1 cellular context compared by ENCODE assay signal in the genomic region with DNA sequence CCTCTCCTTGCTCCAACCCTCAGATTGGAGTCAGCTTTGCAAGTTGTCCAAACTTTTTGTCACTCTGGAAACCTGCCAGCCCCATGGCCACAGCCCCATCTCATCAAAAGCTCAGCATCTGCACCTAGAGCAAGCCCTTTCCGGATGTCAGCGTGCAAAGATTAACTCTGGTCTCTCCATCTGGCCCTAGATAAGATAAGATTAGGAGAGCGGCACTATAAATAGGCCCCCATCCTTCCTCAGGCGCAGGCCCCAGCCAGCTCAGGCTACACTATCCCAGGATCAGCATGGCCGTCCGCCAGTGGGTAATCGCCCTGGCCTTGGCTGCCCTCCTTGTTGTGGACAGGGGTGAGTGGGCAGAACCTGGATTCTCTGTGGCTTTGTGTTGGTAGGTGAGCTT.
A peak's percentile ranks its signal among the peaks of the same experiment; 100 is the strongest.
TF ChIP-seq lines count a peak whose summit lies in the region.

A gene with protein sequence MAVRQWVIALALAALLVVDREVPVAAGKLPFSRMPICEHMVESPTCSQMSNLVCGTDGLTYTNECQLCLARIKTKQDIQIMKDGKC (plus strand): TSS at position 246 of the 400 bp plus-strand sequence. CDS start 42 bp downstream, at position 288.

TF ChIP-seq in K562, 482 proteins besides CTCF, POLR2A, EP300 and RAD21 (continued from another document and continues in another):
- TF ChIP-seq, protein P1, sequence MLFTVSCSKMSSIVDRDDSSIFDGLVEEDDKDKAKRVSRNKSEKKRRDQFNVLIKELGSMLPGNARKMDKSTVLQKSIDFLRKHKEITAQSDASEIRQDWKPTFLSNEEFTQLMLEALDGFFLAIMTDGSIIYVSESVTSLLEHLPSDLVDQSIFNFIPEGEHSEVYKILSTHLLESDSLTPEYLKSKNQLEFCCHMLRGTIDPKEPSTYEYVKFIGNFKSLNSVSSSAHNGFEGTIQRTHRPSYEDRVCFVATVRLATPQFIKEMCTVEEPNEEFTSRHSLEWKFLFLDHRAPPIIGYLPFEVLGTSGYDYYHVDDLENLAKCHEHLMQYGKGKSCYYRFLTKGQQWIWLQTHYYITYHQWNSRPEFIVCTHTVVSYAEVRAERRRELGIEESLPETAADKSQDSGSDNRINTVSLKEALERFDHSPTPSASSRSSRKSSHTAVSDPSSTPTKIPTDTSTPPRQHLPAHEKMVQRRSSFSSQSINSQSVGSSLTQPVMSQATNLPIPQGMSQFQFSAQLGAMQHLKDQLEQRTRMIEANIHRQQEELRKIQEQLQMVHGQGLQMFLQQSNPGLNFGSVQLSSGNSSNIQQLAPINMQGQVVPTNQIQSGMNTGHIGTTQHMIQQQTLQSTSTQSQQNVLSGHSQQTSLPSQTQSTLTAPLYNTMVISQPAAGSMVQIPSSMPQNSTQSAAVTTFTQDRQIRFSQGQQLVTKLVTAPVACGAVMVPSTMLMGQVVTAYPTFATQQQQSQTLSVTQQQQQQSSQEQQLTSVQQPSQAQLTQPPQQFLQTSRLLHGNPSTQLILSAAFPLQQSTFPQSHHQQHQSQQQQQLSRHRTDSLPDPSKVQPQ (CRISPR knock-in tag; IDR thresholded peaks at IDR 0.05; ENCODE audit: borderline replicate concordance) = no peak
- TF ChIP-seq, protein P2, sequence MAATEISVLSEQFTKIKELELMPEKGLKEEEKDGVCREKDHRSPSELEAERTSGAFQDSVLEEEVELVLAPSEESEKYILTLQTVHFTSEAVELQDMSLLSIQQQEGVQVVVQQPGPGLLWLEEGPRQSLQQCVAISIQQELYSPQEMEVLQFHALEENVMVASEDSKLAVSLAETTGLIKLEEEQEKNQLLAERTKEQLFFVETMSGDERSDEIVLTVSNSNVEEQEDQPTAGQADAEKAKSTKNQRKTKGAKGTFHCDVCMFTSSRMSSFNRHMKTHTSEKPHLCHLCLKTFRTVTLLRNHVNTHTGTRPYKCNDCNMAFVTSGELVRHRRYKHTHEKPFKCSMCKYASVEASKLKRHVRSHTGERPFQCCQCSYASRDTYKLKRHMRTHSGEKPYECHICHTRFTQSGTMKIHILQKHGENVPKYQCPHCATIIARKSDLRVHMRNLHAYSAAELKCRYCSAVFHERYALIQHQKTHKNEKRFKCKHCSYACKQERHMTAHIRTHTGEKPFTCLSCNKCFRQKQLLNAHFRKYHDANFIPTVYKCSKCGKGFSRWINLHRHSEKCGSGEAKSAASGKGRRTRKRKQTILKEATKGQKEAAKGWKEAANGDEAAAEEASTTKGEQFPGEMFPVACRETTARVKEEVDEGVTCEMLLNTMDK (IDR thresholded peaks at IDR 0.05; ENCODE audit: borderline replicate concordance, insufficient read depth, low read depth, low read length, poor library complexity, severe bottlenecking) = no peak
- 0 out of 2 replicates have a peak, but pooled peaks have one; percentile 62 for TF ChIP-seq ZBED1 (IDR thresholded peaks at IDR 0.05)
- TF ChIP-seq CC2D1A (IDR thresholded peaks at IDR 0.05) = peak; percentile 79; the same call in 1 of the 2 replicates
- TF ChIP-seq KAT8 (IDR thresholded peaks at IDR 0.05; ENCODE audit: low read depth) = no peak
- TF ChIP-seq SNIP1 (IDR thresholded peaks at IDR 0.05; ENCODE audit: low read depth) = no peak
- no peak for TF ChIP-seq FOXJ3 (CRISPR knock-in tag; IDR thresholded peaks at IDR 0.05)
- TF ChIP-seq, protein P3, sequence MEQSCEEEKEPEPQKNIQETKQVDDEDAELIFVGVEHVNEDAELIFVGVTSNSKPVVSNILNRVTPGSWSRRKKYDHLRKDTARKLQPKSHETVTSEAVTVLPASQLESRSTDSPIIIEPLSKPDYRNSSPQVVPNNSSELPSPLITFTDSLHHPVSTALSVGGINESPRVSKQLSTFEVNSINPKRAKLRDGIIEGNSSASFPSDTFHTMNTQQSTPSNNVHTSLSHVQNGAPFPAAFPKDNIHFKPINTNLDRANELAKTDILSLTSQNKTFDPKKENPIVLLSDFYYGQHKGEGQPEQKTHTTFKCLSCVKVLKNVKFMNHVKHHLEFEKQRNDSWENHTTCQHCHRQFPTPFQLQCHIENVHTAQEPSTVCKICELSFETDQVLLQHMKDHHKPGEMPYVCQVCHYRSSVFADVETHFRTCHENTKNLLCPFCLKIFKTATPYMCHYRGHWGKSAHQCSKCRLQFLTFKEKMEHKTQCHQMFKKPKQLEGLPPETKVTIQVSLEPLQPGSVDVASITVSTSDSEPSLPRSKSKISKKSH (CRISPR knock-in tag; IDR thresholded peaks at IDR 0.05) = no peak
- peak; percentile 50 for TF ChIP-seq ZFX (CRISPR knock-in tag; IDR thresholded peaks at IDR 0.05)
- no peak for TF ChIP-seq KLF1 (tag; IDR thresholded peaks at IDR 0.05)
- TF ChIP-seq, protein P4, sequence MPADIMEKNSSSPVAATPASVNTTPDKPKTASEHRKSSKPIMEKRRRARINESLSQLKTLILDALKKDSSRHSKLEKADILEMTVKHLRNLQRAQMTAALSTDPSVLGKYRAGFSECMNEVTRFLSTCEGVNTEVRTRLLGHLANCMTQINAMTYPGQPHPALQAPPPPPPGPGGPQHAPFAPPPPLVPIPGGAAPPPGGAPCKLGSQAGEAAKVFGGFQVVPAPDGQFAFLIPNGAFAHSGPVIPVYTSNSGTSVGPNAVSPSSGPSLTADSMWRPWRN (IDR thresholded peaks at IDR 0.05; ENCODE audit: low read depth) = peak; percentile 89
- TF ChIP-seq MEIS2 (IDR thresholded peaks at IDR 0.05; ENCODE audit: partially characterized antibody) = peak; percentile 78
- no peak for TF ChIP-seq OTX1 (CRISPR knock-in tag; IDR thresholded peaks at IDR 0.05)
- no peak for TF ChIP-seq BMI1 (IDR thresholded peaks at IDR 0.05; ENCODE audit: low read length)
- TF ChIP-seq CTBP1 (IDR thresholded peaks at IDR 0.05; ENCODE audit: borderline replicate concordance) = peak; percentile 99
- TF ChIP-seq HMGN3 (IDR thresholded peaks at IDR 0.05; ENCODE audit: borderline replicate concordance, extremely low read depth, insufficient read length, low read depth, low read length) = peak; percentile 83
- no peak for TF ChIP-seq DDX20 (tag; IDR thresholded peaks at IDR 0.05; ENCODE audit: low read depth)
- TF ChIP-seq GATAD2A (IDR thresholded peaks at IDR 0.05) = peak; percentile 95; the same call in 1 of the 2 replicates
- no peak for TF ChIP-seq ZNF3 (CRISPR knock-in tag; IDR thresholded peaks at IDR 0.05)
- peak; percentile 99 for TF ChIP-seq MEF2D (tag; conservative IDR thresholded peaks at IDR 0.05; ENCODE audit: low read depth)
- no peak for TF ChIP-seq NR2F6 (CRISPR knock-in tag; IDR thresholded peaks at IDR 0.05)
- TF ChIP-seq TAL1 (IDR thresholded peaks at IDR 0.05) = peak; percentile 96
- TF ChIP-seq TEAD2 (tag; IDR thresholded peaks at IDR 0.05) = 0 out of 2 replicates have a peak, but pooled peaks have one; percentile 30
- peak; percentile 94 for TF ChIP-seq SMARCA4 (IDR thresholded peaks at IDR 0.05)
- TF ChIP-seq ZNF316 (IDR thresholded peaks at IDR 0.05) = no peak
- no peak for TF ChIP-seq FOXA1 (IDR thresholded peaks at IDR 0.05; ENCODE audit: borderline replicate concordance)
- TF ChIP-seq CEBPB (tag; IDR thresholded peaks at IDR 0.05) = no peak
- TF ChIP-seq, protein P5, sequence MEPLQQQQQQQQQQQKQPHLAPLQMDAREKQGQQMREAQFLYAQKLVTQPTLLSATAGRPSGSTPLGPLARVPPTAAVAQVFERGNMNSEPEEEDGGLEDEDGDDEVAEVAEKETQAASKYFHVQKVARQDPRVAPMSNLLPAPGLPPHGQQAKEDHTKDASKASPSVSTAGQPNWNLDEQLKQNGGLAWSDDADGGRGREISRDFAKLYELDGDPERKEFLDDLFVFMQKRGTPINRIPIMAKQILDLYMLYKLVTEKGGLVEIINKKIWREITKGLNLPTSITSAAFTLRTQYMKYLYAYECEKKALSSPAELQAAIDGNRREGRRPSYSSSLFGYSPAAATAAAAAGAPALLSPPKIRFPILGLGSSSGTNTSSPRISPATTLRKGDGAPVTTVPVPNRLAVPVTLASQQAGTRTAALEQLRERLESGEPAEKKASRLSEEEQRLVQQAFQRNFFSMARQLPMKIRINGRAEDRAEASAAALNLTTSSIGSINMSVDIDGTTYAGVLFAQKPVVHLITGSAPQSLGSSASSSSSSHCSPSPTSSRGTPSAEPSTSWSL (CRISPR knock-in tag; IDR thresholded peaks at IDR 0.05; ENCODE audit: borderline replicate concordance) = no peak
- TF ChIP-seq, protein P6, sequence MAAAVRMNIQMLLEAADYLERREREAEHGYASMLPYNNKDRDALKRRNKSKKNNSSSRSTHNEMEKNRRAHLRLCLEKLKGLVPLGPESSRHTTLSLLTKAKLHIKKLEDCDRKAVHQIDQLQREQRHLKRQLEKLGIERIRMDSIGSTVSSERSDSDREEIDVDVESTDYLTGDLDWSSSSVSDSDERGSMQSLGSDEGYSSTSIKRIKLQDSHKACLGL (CRISPR knock-in tag; IDR thresholded peaks at IDR 0.05; ENCODE audit: borderline replicate concordance, poor library complexity, severe bottlenecking) = no peak
- no peak for TF ChIP-seq XRCC3 (IDR thresholded peaks at IDR 0.05)
- no peak for TF ChIP-seq PHF8 (IDR thresholded peaks at IDR 0.05; ENCODE audit: borderline replicate concordance, low read length)
- TF ChIP-seq, protein P7, sequence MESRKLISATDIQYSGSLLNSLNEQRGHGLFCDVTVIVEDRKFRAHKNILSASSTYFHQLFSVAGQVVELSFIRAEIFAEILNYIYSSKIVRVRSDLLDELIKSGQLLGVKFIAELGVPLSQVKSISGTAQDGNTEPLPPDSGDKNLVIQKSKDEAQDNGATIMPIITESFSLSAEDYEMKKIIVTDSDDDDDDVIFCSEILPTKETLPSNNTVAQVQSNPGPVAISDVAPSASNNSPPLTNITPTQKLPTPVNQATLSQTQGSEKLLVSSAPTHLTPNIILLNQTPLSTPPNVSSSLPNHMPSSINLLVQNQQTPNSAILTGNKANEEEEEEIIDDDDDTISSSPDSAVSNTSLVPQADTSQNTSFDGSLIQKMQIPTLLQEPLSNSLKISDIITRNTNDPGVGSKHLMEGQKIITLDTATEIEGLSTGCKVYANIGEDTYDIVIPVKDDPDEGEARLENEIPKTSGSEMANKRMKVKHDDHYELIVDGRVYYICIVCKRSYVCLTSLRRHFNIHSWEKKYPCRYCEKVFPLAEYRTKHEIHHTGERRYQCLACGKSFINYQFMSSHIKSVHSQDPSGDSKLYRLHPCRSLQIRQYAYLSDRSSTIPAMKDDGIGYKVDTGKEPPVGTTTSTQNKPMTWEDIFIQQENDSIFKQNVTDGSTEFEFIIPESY (CRISPR knock-in tag; IDR thresholded peaks at IDR 0.05) = no peak
- TF ChIP-seq ZC3H11A (IDR thresholded peaks at IDR 0.05; ENCODE audit: low read depth, low read length) = no peak
- no peak; the same call in 1 of the 2 replicates for TF ChIP-seq ZKSCAN8 (CRISPR knock-in tag; IDR thresholded peaks at IDR 0.05)
- TF ChIP-seq SMARCC2 (IDR thresholded peaks at IDR 0.05; ENCODE audit: low read depth) = peak; percentile 88
- no peak for TF ChIP-seq BRF1 (IDR thresholded peaks at IDR 0.05; ENCODE audit: borderline replicate concordance, extremely low read depth, insufficient read length)
- TF ChIP-seq, protein P8, sequence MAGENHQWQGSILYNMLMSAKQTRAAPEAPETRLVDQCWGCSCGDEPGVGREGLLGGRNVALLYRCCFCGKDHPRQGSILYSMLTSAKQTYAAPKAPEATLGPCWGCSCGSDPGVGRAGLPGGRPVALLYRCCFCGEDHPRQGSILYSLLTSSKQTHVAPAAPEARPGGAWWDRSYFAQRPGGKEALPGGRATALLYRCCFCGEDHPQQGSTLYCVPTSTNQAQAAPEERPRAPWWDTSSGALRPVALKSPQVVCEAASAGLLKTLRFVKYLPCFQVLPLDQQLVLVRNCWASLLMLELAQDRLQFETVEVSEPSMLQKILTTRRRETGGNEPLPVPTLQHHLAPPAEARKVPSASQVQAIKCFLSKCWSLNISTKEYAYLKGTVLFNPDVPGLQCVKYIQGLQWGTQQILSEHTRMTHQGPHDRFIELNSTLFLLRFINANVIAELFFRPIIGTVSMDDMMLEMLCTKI (IDR thresholded peaks at IDR 0.05; ENCODE audit: partially characterized antibody) = no peak
- TF ChIP-seq, protein P9, sequence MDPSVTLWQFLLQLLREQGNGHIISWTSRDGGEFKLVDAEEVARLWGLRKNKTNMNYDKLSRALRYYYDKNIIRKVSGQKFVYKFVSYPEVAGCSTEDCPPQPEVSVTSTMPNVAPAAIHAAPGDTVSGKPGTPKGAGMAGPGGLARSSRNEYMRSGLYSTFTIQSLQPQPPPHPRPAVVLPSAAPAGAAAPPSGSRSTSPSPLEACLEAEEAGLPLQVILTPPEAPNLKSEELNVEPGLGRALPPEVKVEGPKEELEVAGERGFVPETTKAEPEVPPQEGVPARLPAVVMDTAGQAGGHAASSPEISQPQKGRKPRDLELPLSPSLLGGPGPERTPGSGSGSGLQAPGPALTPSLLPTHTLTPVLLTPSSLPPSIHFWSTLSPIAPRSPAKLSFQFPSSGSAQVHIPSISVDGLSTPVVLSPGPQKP (CRISPR knock-in tag; IDR thresholded peaks at IDR 0.05) = no peak
- peak; percentile 89; the same call in 1 of the 2 replicates for TF ChIP-seq ZNF766 (CRISPR knock-in tag; conservative IDR thresholded peaks at IDR 0.05)
- TF ChIP-seq, protein P10, sequence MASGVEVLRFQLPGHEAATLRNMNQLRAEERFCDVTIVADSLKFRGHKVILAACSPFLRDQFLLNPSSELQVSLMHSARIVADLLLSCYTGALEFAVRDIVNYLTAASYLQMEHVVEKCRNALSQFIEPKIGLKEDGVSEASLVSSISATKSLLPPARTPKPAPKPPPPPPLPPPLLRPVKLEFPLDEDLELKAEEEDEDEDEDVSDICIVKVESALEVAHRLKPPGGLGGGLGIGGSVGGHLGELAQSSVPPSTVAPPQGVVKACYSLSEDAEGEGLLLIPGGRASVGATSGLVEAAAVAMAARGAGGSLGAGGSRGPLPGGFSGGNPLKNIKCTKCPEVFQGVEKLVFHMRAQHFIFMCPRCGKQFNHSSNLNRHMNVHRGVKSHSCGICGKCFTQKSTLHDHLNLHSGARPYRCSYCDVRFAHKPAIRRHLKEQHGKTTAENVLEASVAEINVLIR (CRISPR knock-in tag; IDR thresholded peaks at IDR 0.05) = no peak
- TF ChIP-seq ZNF586 (CRISPR knock-in tag; conservative IDR thresholded peaks at IDR 0.05) = no peak
- peak in 1 of 2 experiments; percentile 88; a peak in 2 of 4 replicates for TF ChIP-seq ARNT (IDR thresholded peaks at IDR 0.05)
- no peak for TF ChIP-seq ZFPM2 (CRISPR knock-in tag; IDR thresholded peaks at IDR 0.05)
- TF ChIP-seq HDAC1 (IDR thresholded peaks at IDR 0.05) = peak; percentile 63 to 87; a peak in 3 of 4 replicates
- TF ChIP-seq HNRNPLL (IDR thresholded peaks at IDR 0.05; ENCODE audit: low read depth, low read length, poor library complexity, severe bottlenecking) = no peak
- TF ChIP-seq XRCC4 (IDR thresholded peaks at IDR 0.05; ENCODE audit: extremely low read depth, insufficient read depth, insufficient read length) = no peak
- no peak for TF ChIP-seq CEBPG (CRISPR knock-in tag; IDR thresholded peaks at IDR 0.05)
- no peak for TF ChIP-seq CEBPG (tag; conservative IDR thresholded peaks at IDR 0.05 in 1 of 2, IDR thresholded peaks at IDR 0.05 in 1 of 2)
- peak; percentile 90 for TF ChIP-seq HDAC3 (IDR thresholded peaks at IDR 0.05; ENCODE audit: borderline replicate concordance, partially characterized antibody)
- TF ChIP-seq SIX5 (IDR thresholded peaks at IDR 0.05; ENCODE audit: borderline replicate concordance in 1 of 2, insufficient read depth in 1 of 2, low read depth in 1 of 2, low read length in 2 of 2) = no peak
- TF ChIP-seq SAFB2 (IDR thresholded peaks at IDR 0.05; ENCODE audit: borderline replicate concordance, low read depth, low read length, severe bottlenecking) = no peak
- TF ChIP-seq BDP1 (IDR thresholded peaks at IDR 0.05; ENCODE audit: insufficient read depth, insufficient read length) = no peak
